ENCODE assay signal across 1 cellular context in the genomic region with DNA sequence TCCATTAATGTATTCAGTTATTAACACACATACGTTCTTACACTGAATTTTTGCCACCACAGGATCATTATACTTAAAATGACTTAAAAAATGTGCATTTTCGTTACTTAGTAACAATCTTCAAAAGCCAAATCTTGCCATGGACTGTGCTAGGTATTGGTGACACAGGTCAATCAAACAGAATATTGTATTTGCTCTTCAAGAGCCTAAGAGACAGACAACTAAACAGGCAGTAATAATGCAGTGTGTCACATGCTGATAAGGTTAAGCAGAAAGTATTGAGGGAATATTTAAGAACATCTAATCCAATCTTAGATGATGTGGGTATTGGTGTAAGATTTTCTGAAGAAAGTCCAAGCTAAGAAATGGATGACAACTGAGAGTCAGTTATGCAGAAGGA.
TF ChIP-seq lines count a peak whose summit lies in the region.

No MANE protein-coding gene starts in this region.

TF ChIP-seq in HepG2, 621 proteins besides CTCF, POLR2A, EP300 and RAD21:
- TF ChIP-seq USF2 (IDR thresholded peaks at IDR 0.05; ENCODE audit: low read depth, low read length) = no peak
- TF ChIP-seq USF2 (CRISPR knock-in tag; IDR thresholded peaks at IDR 0.05; ENCODE audit: borderline replicate concordance) = 0 out of 2 replicates have a peak, but pooled peaks have one; percentile 18
- TF ChIP-seq ONECUT2 (CRISPR knock-in tag; IDR thresholded peaks at IDR 0.05) = no peak
